ENCODE assay signal across 10 cellular contexts in genomic region chr14:76948213-76948947, GRCh38.
DNase-seq lines count a peak whose midpoint lies in the region; ATAC-seq and TF ChIP-seq lines count a peak whose summit lies in the region.
"Had no signal": no experiment of that assay in that cellular context is flagged by ENCODE, and none has a peak within 500 bp of the region (broad histone marks: within the 10 kb centered on the region; RNA-seq: fewer than 3 reads in every experiment).

No MANE protein-coding gene starts in this region.

- peak; percentile 5 for ATAC-seq in upper lobe of right lung

- H3K9me3 Mint-ChIP-seq in activated naive CD8-positive, alpha-beta T cell (ENCODE audit: low read depth) = no peaks in the 10 kb centered on the region
- H3K9me3 Mint-ChIP-seq in activated naive CD8-positive, alpha-beta T cell treated with anti-CD3 and anti-CD28 coated beads for 36 hours = no peaks in the 10 kb centered on the region
- H3K9me3 Mint-ChIP-seq: nephron progenitor cell had no signal

- H3K36me3 ChIP-seq in muscle layer of duodenum (ENCODE audit: control insufficient read depth in 1 of 2, insufficient read depth in 2 of 2, low read length in 2 of 2) (no peaks in the 10 kb centered on the region), upper lobe of right lung (no peaks in the 10 kb centered on the region)

- H3K27me3 ChIP-seq in dorsolateral prefrontal cortex (no peaks in the 10 kb centered on the region), muscle layer of duodenum (ENCODE audit: low read depth, low read length) (no peaks in the 10 kb centered on the region), upper lobe of right lung (no peaks in the 10 kb centered on the region)

- H3K4me3 Mint-ChIP-seq in activated naive CD8-positive, alpha-beta T cell = no peak overlapping the region
- H3K4me3 Mint-ChIP-seq in activated naive CD8-positive, alpha-beta T cell treated with anti-CD3 and anti-CD28 coated beads for 36 hours = no peak overlapping the region

- H3K4me1 Mint-ChIP-seq in activated naive CD8-positive, alpha-beta T cell (ENCODE audit: low read depth) = peaks cover 20% of the 10 kb centered on the region
- H3K4me1 Mint-ChIP-seq in activated naive CD8-positive, alpha-beta T cell treated with anti-CD3 and anti-CD28 coated beads for 36 hours = peaks cover 20% of the 10 kb centered on the region

- H3K27ac Mint-ChIP-seq in activated naive CD8-positive, alpha-beta T cell = peak overlapping the region; percentile 6
- H3K27ac Mint-ChIP-seq in activated naive CD8-positive, alpha-beta T cell treated with anti-CD3 and anti-CD28 coated beads for 36 hours = no peak overlapping the region
- H3K27ac Mint-ChIP-seq: nephron progenitor cell had no signal

- H3K9me3 ChIP-seq in muscle layer of duodenum (ENCODE audit: control insufficient read depth in 1 of 2, low read length in 2 of 2) (no peaks in the 10 kb centered on the region), upper lobe of right lung (no peaks in the 10 kb centered on the region)

- H3K4me3 ChIP-seq in dorsolateral prefrontal cortex (peak overlapping the region in 1 of 59 donors; percentile 38), muscle layer of duodenum (ENCODE audit: low read depth in 1 of 2, low read length in 2 of 2) (peak overlapping the region in 1 of 2 donors; percentile 33), upper lobe of right lung (no peak overlapping the region)

- H3K27ac ChIP-seq in dorsolateral prefrontal cortex (peak overlapping the region in 53 of 59 donors; percentile 27 to 94 (median 87)), muscle layer of duodenum (ENCODE audit: low read length) (peak overlapping the region; percentile 50), upper lobe of right lung (peak overlapping the region; percentile 84)

- TF ChIP-seq CTCF in dorsolateral prefrontal cortex (IDR thresholded peaks at IDR 0.05 in 54 of 56, conservative IDR thresholded peaks at IDR 0.05 in 2 of 56; ENCODE audit: low read depth in 1 of 56, partially characterized antibody in 56 of 56) (no peak), upper lobe of right lung (IDR thresholded peaks at IDR 0.05) (no peak)

- peaks cover 16 to 37% of the 10 kb centered on the region in 2 donors for H3K4me1 ChIP-seq in muscle layer of duodenum (ENCODE audit: control insufficient read depth in 1 of 2, insufficient read depth in 2 of 2, low read length in 2 of 2)
- peaks cover 47% of the 10 kb centered on the region for H3K4me1 ChIP-seq in upper lobe of right lung

- intact Hi-C loops in dorsolateral prefrontal cortex (cut with DNase I) (loop anchor here in 1 of 2 donors (5.0 kb wide), 1 partner anchor 79 kb away; the partner anchor contains the start of gene IRF2BPL), upper lobe of right lung (cut with DNase I) (no loop called here)

- no peak for DNase-seq in activated naive CD8-positive, alpha-beta T cell treated with anti-CD3 and anti-CD28 coated beads for 36 hours
- DNase-seq in dorsolateral prefrontal cortex (no peak), upper lobe of right lung (peak; percentile 73), mesenteric fat pad (ENCODE audit: low spot score) (no peak), NCI-H146 treated with DMSO at 0.1 percent for 48 hours (lab: John Stamatoyannopoulos, UW; ENCODE audit: unreplicated experiment) (no peak)
- no peak for DNase-seq in stimulated activated CD4-positive, alpha-beta T cell treated with anti-CD3 and anti-CD28 coated beads, Interleukin-15, amount 100 ng/mL, for 24 hours
- DNase-seq: effector CD8-positive, alpha-beta T cell; nephron progenitor cell had no signal

- no peaks in the 10 kb centered on the region for H3K36me3 Mint-ChIP-seq in activated naive CD8-positive, alpha-beta T cell
- no peaks in the 10 kb centered on the region for H3K36me3 Mint-ChIP-seq in activated naive CD8-positive, alpha-beta T cell treated with anti-CD3 and anti-CD28 coated beads for 36 hours

- H3K27me3 Mint-ChIP-seq in activated naive CD8-positive, alpha-beta T cell = no peaks in the 10 kb centered on the region
- no peaks in the 10 kb centered on the region for H3K27me3 Mint-ChIP-seq in activated naive CD8-positive, alpha-beta T cell treated with anti-CD3 and anti-CD28 coated beads for 36 hours
